In genomic region chr2:176999331-176999730, GRCh38 we compare ENCODE assay signal across 9 cellular contexts.
DNase-seq lines count a peak whose midpoint lies in the region; ATAC-seq, FAIRE-seq and TF ChIP-seq lines count a peak whose summit lies in the region.
"Had no signal": no experiment of that assay in that cellular context is flagged by ENCODE, and none has a peak within 500 bp of the region (broad histone marks: within the 10 kb centered on the region; RNA-seq: fewer than 3 reads in every experiment).

No MANE protein-coding gene starts in this region.

- 28 to 38% (median 30%) methylated on average over 2 of the region's 2 CpGs for WGBS in spleen, 5 donors

- ATAC-seq in GM21360 (IDR thresholded peaks at IDR 0.05; ENCODE audit: unreplicated experiment) = peak; percentile 58
- peak; percentile 72 for ATAC-seq in HG03342 (IDR thresholded peaks at IDR 0.05; ENCODE audit: unreplicated experiment)
- ATAC-seq in lower lobe of right lung = no peak

- TF ChIP-seq CTCF in cardiac fibroblast (IDR thresholded peaks at IDR 0.05; ENCODE audit: low read depth, low read length) (no peak), spleen (IDR thresholded peaks at IDR 0.05 in 8 of 11, conservative IDR thresholded peaks at IDR 0.05 in 3 of 11) (no peak), coronary artery (IDR thresholded peaks at IDR 0.05) (no peak), lower lobe of right lung (IDR thresholded peaks at IDR 0.05) (no peak)

- H3K4me1 ChIP-seq in spleen = peaks cover 0 to 22% (median 16%) of the 10 kb centered on the region in 6 donors
- H3K4me1 ChIP-seq in lower lobe of right lung = no peaks in the 10 kb centered on the region

- no peak overlapping the region for H3K4me3 ChIP-seq in cardiac fibroblast (replicated peaks in 1 of 2; ENCODE audit: low read depth in 2 of 2, low read length in 2 of 2)
- no peak overlapping the region for H3K4me3 ChIP-seq in spleen
- no peak overlapping the region for H3K4me3 ChIP-seq in coronary artery
- H3K4me3 ChIP-seq in lower lobe of right lung = no peak overlapping the region

- H3K36me3 ChIP-seq in spleen = no peaks in the 10 kb centered on the region
- no peaks in the 10 kb centered on the region for H3K36me3 ChIP-seq in lower lobe of right lung

- TF ChIP-seq POLR2A in spleen (IDR thresholded peaks at IDR 0.05) = no peak

- no peak for FAIRE-seq in HTR-8/SVneo (lab: Jason Lieb, UNC)
- FAIRE-seq: islet of Langerhans had no signal

- intact Hi-C loops in spleen (cut with DNase I; ENCODE audit: low total_unique reads) = no loop called here
- intact Hi-C loops in lower lobe of right lung (cut with DNase I) = no loop called here

- DNase-seq in Daoy (ENCODE audit: low read depth) (peak; percentile 16), cardiac fibroblast (ENCODE audit: low read depth in 2 of 2) (peak; percentile 17 to 70), HTR-8/SVneo (ENCODE audit: insufficient read length, low spot score) (no peak), spleen (no peak), coronary artery (ENCODE audit: low spot score) (no peak), lower lobe of right lung (no peak)

- H3K9me3 ChIP-seq in spleen = no peaks in the 10 kb centered on the region
- no peaks in the 10 kb centered on the region for H3K9me3 ChIP-seq in lower lobe of right lung

- H3K27ac ChIP-seq in spleen = no peak overlapping the region
- no peak overlapping the region for H3K27ac ChIP-seq in coronary artery
- no peak overlapping the region for H3K27ac ChIP-seq in lower lobe of right lung

- H3K27me3 ChIP-seq in spleen (replicated peaks in 1 of 7) (no peaks in the 10 kb centered on the region), lower lobe of right lung (ENCODE audit: low read depth) (no peaks in the 10 kb centered on the region)

Comparison
In these comparisons a context has a peak if more than half of its experiments do, and no peak if none do; other contexts are left out.
1. DNase-seq: peak in Daoy (single experiment) and cardiac fibroblast (2 of 2); none in HTR-8/SVneo (single experiment), spleen (single experiment), coronary artery (single experiment) and lower lobe of right lung (single experiment).
2. ATAC-seq: peak in GM21360 (single experiment) and HG03342 (single experiment); none in lower lobe of right lung (0 of 2).